ENCODE assay signal across 9 cellular contexts in the genomic region with DNA sequence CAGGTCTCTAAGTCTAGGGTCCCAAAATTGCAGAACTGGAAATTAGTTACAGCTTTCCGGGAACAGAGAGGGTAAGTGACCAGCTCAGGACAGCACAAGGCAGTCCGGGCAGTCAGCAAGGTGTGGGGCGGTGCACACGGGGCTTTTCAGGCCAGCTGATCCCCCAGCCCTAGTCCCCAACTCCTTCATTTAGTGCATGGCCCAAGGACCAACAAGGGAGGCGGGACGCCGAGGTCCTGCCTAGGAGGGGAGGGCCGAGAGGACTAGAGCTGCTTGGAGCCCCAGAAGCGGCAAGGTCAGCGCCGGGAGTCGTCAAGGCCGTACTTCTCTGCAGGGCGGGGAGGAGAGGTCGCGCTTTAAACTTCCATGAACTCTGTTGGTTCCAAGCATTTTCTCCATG. TPM values are rescaled to one million over a fixed set of nuclear protein-coding genes. Genes with fewer than 3 reads are reported as not detected.
DNase-seq lines count a peak whose midpoint lies in the region; ATAC-seq and TF ChIP-seq lines count a peak whose summit lies in the region.
"Had no signal": no experiment of that assay in that cellular context is flagged by ENCODE, and none has a peak within 500 bp of the region (broad histone marks: within the 10 kb centered on the region; RNA-seq: fewer than 3 reads in every experiment).

No MANE protein-coding gene starts in this region.

- H2BK15ac ChIP-seq in neuronal stem cell (ENCODE audit: low read length) = no peak overlapping the region

- peak overlapping the region; percentile 94 for H3K27ac Mint-ChIP-seq in Calu3 (ENCODE audit: unreplicated experiment)

- ATAC-seq in GM18870 (IDR thresholded peaks at IDR 0.05; ENCODE audit: unreplicated experiment) (no peak), HG02571 (IDR thresholded peaks at IDR 0.05; ENCODE audit: unreplicated experiment) (no peak)

- no peak overlapping the region for H3K4ac ChIP-seq in neuronal stem cell (ENCODE audit: low read length)

- H3K27ac ChIP-seq in SJCRH30 (no peak overlapping the region; the same call in 1 of the 2 replicates), neuronal stem cell (replicated peaks; ENCODE audit: low read length) (no peak overlapping the region)

- H3K27me3 ChIP-seq in SJCRH30 = no peaks in the 10 kb centered on the region
- H3K27me3 ChIP-seq in neuronal stem cell (ENCODE audit: control insufficient read depth in 3 of 3, insufficient read depth in 3 of 3, low read depth in 1 of 3, low read length in 3 of 3) = peaks cover 14 to 45% (median 40%) of the 10 kb centered on the region in 3 experiments

- H3K4me1 ChIP-seq in SJCRH30 = peaks cover 4% of the 10 kb centered on the region; the same call in 1 of the 2 replicates
- peaks cover 2 to 5% of the 10 kb centered on the region in 2 donors for H3K4me1 ChIP-seq in neuronal stem cell (ENCODE audit: control insufficient read depth in 2 of 2, insufficient read depth in 1 of 2, low read depth in 1 of 2, low read length in 2 of 2)

- H3K9ac ChIP-seq in neuronal stem cell (ENCODE audit: low read depth, low read length, poor library complexity) = no peak overlapping the region

- no peak overlapping the region for H2BK12ac ChIP-seq in neuronal stem cell (ENCODE audit: low read length)

- TF ChIP-seq POLR2A in erythroblast (IDR thresholded peaks at IDR 0.05; ENCODE audit: low read length) = no peak

- CTCF ChIA-PET in Calu3 (lab: Charles Lee) = no interaction called here

- peaks cover 13% of the 10 kb centered on the region for H3K4me1 Mint-ChIP-seq in Calu3 (ENCODE audit: low read depth, unreplicated experiment)

- no peak overlapping the region for H2BK120ac ChIP-seq in neuronal stem cell (ENCODE audit: low read depth, low read length)

- H2AK5ac ChIP-seq in neuronal stem cell (ENCODE audit: low read depth, low read length) = no peak overlapping the region

- H3K9me3 Mint-ChIP-seq in Calu3 (ENCODE audit: low read depth, unreplicated experiment) = no peaks in the 10 kb centered on the region

- BruUV-seq in Calu3 (replicated peaks; lab: Mats Ljungman, UMichigan) = TSS peak; percentile 62

- DNase-seq in Calu3 (no peak), SJCRH30 (peak; percentile 45 to 62), erythroblast (lab: John Stamatoyannopoulos, UW) (peak; percentile 14 to 30), neuronal stem cell (ENCODE audit: low spot score) (no peak), RPMI8226 (no peak), kidney glomerular epithelial cell (lab: John Stamatoyannopoulos, UW) (no peak)
- DNase-seq: NCI-H2107 had no signal

- H3K36me3 ChIP-seq in SJCRH30 (no peaks in the 10 kb centered on the region), neuronal stem cell (replicated peaks in 1 of 2; ENCODE audit: control insufficient read depth in 2 of 2, insufficient read depth in 2 of 2, low read length in 2 of 2) (no peaks in the 10 kb centered on the region)

- H3K18ac ChIP-seq in neuronal stem cell (ENCODE audit: low read length) = no peak overlapping the region

- no peak for TF ChIP-seq CTCF in Calu3 (IDR thresholded peaks at IDR 0.05; ENCODE audit: unreplicated experiment)

- H3K4me3 ChIP-seq in SJCRH30 (peak overlapping the region; percentile 85), neuronal stem cell (ENCODE audit: low read length in 2 of 2) (peak overlapping the region in 1 of 2 donors; percentile 84)

- H3K27me3 Mint-ChIP-seq in Calu3 (ENCODE audit: unreplicated experiment) = no peaks in the 10 kb centered on the region

- WGBS in neuronal stem cell (ENCODE audit: extremely low coverage in 2 of 2, insufficient read length in 2 of 2, insufficient replicate concordance in 1 of 2), 2 donors = no CpG with 5 or more reads among the region's 16 CpGs

- H3K14ac ChIP-seq in neuronal stem cell (ENCODE audit: low read length) = no peak overlapping the region

- H3K9me3 ChIP-seq in SJCRH30 (replicated peaks) (no peaks in the 10 kb centered on the region), neuronal stem cell (replicated peaks in 1 of 2; ENCODE audit: control insufficient read depth in 2 of 2, insufficient read depth in 1 of 2, low read depth in 1 of 2, low read length in 2 of 2) (no peaks in the 10 kb centered on the region)

- H2BK5ac ChIP-seq in neuronal stem cell (ENCODE audit: low read length) = no peak overlapping the region

- no peak overlapping the region for H4K8ac ChIP-seq in neuronal stem cell (ENCODE audit: low read depth, low read length)

- H3K4me3 Mint-ChIP-seq in Calu3 (ENCODE audit: low read depth, unreplicated experiment) = peak overlapping the region; percentile 97

- H3K23ac ChIP-seq in neuronal stem cell (ENCODE audit: low read depth, low read length, poor library complexity) = peak overlapping the region; percentile 10

- H2AFZ ChIP-seq in neuronal stem cell (ENCODE audit: low read length) = peak overlapping the region; percentile 100

- intact Hi-C loops in Calu3 (cut with micrococcal nuclease; ENCODE audit: unreplicated experiment) = loop anchor here (1.0 to 2.0 kb wide), 2 partner anchors 24 to 49 kb away; no protein-coding TSS in a partner anchor

- H3K36me3 Mint-ChIP-seq in Calu3 (ENCODE audit: insufficient read depth, unreplicated experiment) = peaks cover 44% of the 10 kb centered on the region

- H4K91ac ChIP-seq in neuronal stem cell (ENCODE audit: low read depth, low read length, poor library complexity) = no peak overlapping the region

- no peaks in the 10 kb centered on the region for H3K79me1 ChIP-seq in neuronal stem cell (ENCODE audit: low read depth, low read length)

- peak overlapping the region; percentile 37 for H3K4me2 ChIP-seq in neuronal stem cell (ENCODE audit: insufficient read depth, low read length, poor library complexity, severe bottlenecking)

RNA-seq across cellular contexts. Expression of a gene that starts 2.0 kb away (rescaled TPM):
- 65.9 and 66.5 TPM in 2 replicates for total RNA-seq in Calu3 (2022)
- total RNA-seq in SJCRH30 (2014; rRNA removed; shearing (Covaris generic)) = 17.6 and 19.6 TPM in 2 replicates
- polyA plus RNA-seq in neuronal stem cell (2013, experiment 1 of 2) = 2.8 TPM
- polyA plus RNA-seq in neuronal stem cell (2013, experiment 2 of 2) = 3.8 TPM

Comparison
In these comparisons a context has a peak if more than half of its experiments do, and no peak if none do; other contexts are left out.
1. DNase-seq: peak in SJCRH30 (2 of 2) and erythroblast (2 of 2); none in Calu3 (single experiment), neuronal stem cell (single experiment), RPMI8226 (single experiment) and kidney glomerular epithelial cell (single experiment).